24 cellular contexts compared by ENCODE assay signal in genomic region chr3:178137831-178138230, GRCh38.
DNase-seq lines count a peak whose midpoint lies in the region; ATAC-seq, FAIRE-seq and TF ChIP-seq lines count a peak whose summit lies in the region.
"Had no signal": no experiment of that assay in that cellular context is flagged by ENCODE, and none has a peak within 500 bp of the region (broad histone marks: within the 10 kb centered on the region; RNA-seq: fewer than 3 reads in every experiment).

No MANE protein-coding gene starts in this region.

- H3K27ac ChIP-seq in astrocyte (ENCODE audit: low read depth, low read length), result no peak overlapping the region
- no peak overlapping the region for H3K27ac ChIP-seq in colonic mucosa
- H3K27ac ChIP-seq: 22Rv1; A549; BLaER1 treated with 17β-estradiol and CSF1 and Interleukin-3, amounts not matched to agents 10 nM and 100 nM had no signal

- H3K4me3 ChIP-seq in astrocyte (ENCODE audit: insufficient read depth, low read depth, low read length) (no peak overlapping the region), fibroblast of villous mesenchyme (ENCODE audit: low read depth, low read length) (no peak overlapping the region), colonic mucosa (no peak overlapping the region)
- H3K4me3 ChIP-seq: A549; BLaER1 treated with 17β-estradiol and CSF1 and Interleukin-3, amounts not matched to agents 10 nM and 100 nM; GM23338; K562 had no signal

- no peaks in the 10 kb centered on the region for H3K4me1 ChIP-seq in astrocyte (ENCODE audit: insufficient read depth, low read length)
- no peaks in the 10 kb centered on the region for H3K4me1 ChIP-seq in colonic mucosa
- H3K4me1 ChIP-seq: BLaER1 treated with 17β-estradiol and CSF1 and Interleukin-3, amounts not matched to agents 10 nM and 100 nM had no signal

- H3K27me3 Mint-ChIP-seq in HFFc6 (ENCODE audit: insufficient read depth) (no peaks in the 10 kb centered on the region; the same call in 1 of the 2 replicates), astrocyte (ENCODE audit: low read depth, unreplicated experiment) (no peaks in the 10 kb centered on the region)
- H3K27me3 Mint-ChIP-seq: B cell had no signal

- ATAC-seq in HG02678 (IDR thresholded peaks at IDR 0.05; ENCODE audit: unreplicated experiment), result no peak
- ATAC-seq: A549; CD8-positive, alpha-beta T cell; GM23338; K562 had no signal

- H3K36me3 ChIP-seq in astrocyte (ENCODE audit: insufficient read depth, low read length) (no peaks in the 10 kb centered on the region), colonic mucosa (no peaks in the 10 kb centered on the region)
- H3K36me3 ChIP-seq: BLaER1 treated with 17β-estradiol and CSF1 and Interleukin-3, amounts not matched to agents 10 nM and 100 nM had no signal

- H3K4me1 Mint-ChIP-seq in HFFc6 (ENCODE audit: low read depth), result peaks cover 17% of the 10 kb centered on the region
- no peaks in the 10 kb centered on the region for H3K4me1 Mint-ChIP-seq in astrocyte (ENCODE audit: low read depth, unreplicated experiment)
- H3K4me1 Mint-ChIP-seq: B cell, GM23338 had no signal

- no peaks in the 10 kb centered on the region for H3K9me3 Mint-ChIP-seq in HFFc6
- H3K9me3 Mint-ChIP-seq in astrocyte (ENCODE audit: unreplicated experiment), result no peaks in the 10 kb centered on the region
- H3K9me3 Mint-ChIP-seq: CD8-positive, alpha-beta T cell; GM23338 had no signal

- H3K27ac Mint-ChIP-seq in HFFc6 (no peak overlapping the region), astrocyte (ENCODE audit: unreplicated experiment) (no peak overlapping the region)
- H3K27ac Mint-ChIP-seq: B cell; CD8-positive, alpha-beta T cell; GM23338 had no signal

- H3K36me3 Mint-ChIP-seq in HFFc6 (ENCODE audit: low read depth) (no peaks in the 10 kb centered on the region), astrocyte (ENCODE audit: low read depth, unreplicated experiment) (no peaks in the 10 kb centered on the region)
- H3K36me3 Mint-ChIP-seq: CD8-positive, alpha-beta T cell had no signal

- H3K9ac ChIP-seq in astrocyte (ENCODE audit: low read length) (no peak overlapping the region), colonic mucosa (ENCODE audit: low read depth in 2 of 2, low read length in 2 of 2) (no peak overlapping the region)
- H3K9ac ChIP-seq: BLaER1 treated with 17β-estradiol and CSF1 and Interleukin-3, amounts not matched to agents 10 nM and 100 nM had no signal

- H4K20me1 ChIP-seq in astrocyte (ENCODE audit: insufficient read depth, low read length), result no peaks in the 10 kb centered on the region
- H4K20me1 ChIP-seq: BLaER1 treated with 17β-estradiol and CSF1 and Interleukin-3, amounts not matched to agents 10 nM and 100 nM had no signal

- no peak overlapping the region for H2AFZ ChIP-seq in astrocyte (ENCODE audit: low read depth, low read length)

- peak; percentile 2 for DNase-seq in AG08395 (ENCODE audit: low spot score)
- no peak for DNase-seq in HFFc6
- DNase-seq in astrocyte (ENCODE audit: low read depth), result no peak
- DNase-seq in fibroblast of villous mesenchyme (ENCODE audit: low read depth), result peak; percentile 72
- DNase-seq in colonic mucosa, result no peak
- DNase-seq in NK-92 treated with Interleukin-12 subunit alpha and Interleukin-12 subunit beta, amount 100 ng/mL, for 24 hours (lab: John Stamatoyannopoulos, UW), result no peak
- DNase-seq: CD8-positive, alpha-beta T cell; COR-L47; DMS 273 treated with DMSO at 0.1 percent for 48 hours; DMS53; DND-41; HCEC 1CT had no signal

- peak overlapping the region; percentile 54 for H3K4me3 Mint-ChIP-seq in HFFc6
- H3K4me3 Mint-ChIP-seq in astrocyte (ENCODE audit: unreplicated experiment), result no peak overlapping the region
- H3K4me3 Mint-ChIP-seq: B cell; CD8-positive, alpha-beta T cell; GM23338 had no signal

- intact Hi-C loops in colonic mucosa (cut with DNase I), result no loop called here

- TF ChIP-seq CTCF in HFFc6 (IDR thresholded peaks at IDR 0.05) (no peak), astrocyte (IDR thresholded peaks at IDR 0.05; ENCODE audit: insufficient read depth, low read depth, low read length) (no peak), fibroblast of villous mesenchyme (IDR thresholded peaks at IDR 0.05; ENCODE audit: insufficient read depth, low read depth, low read length) (no peak), colonic mucosa (IDR thresholded peaks at IDR 0.05) (no peak)

- peak; percentile 37 for FAIRE-seq in astrocyte (lab: Jason Lieb, UNC)
- FAIRE-seq: A549, G401.6, GM12892, GM18507, H54, HTR-8/SVneo, K562 had no signal

- H3K27me3 ChIP-seq in astrocyte (ENCODE audit: insufficient read depth, low read length) (no peaks in the 10 kb centered on the region), colonic mucosa (no peaks in the 10 kb centered on the region)
- H3K27me3 ChIP-seq: BLaER1 treated with 17β-estradiol and CSF1 and Interleukin-3, amounts not matched to agents 10 nM and 100 nM had no signal

- H3K9me3 ChIP-seq in astrocyte (ENCODE audit: insufficient read depth, low read depth, low read length) (no peaks in the 10 kb centered on the region), colonic mucosa (no peaks in the 10 kb centered on the region)
- H3K9me3 ChIP-seq: A549 had no signal

- H3K4me2 ChIP-seq in astrocyte (ENCODE audit: low read length), result no peak overlapping the region
- H3K4me2 ChIP-seq: A549; BLaER1 treated with 17β-estradiol and CSF1 and Interleukin-3, amounts not matched to agents 10 nM and 100 nM; GM23338 had no signal

- no peaks in the 10 kb centered on the region for H3K79me2 ChIP-seq in astrocyte (ENCODE audit: insufficient read depth, low read length)

Comparison
In these comparisons a context has a peak if more than half of its experiments do, and no peak if none do; other contexts are left out.
1. DNase-seq: peak in AG08395 (single experiment) and fibroblast of villous mesenchyme (single experiment); none in HFFc6 (single experiment), astrocyte (single experiment), colonic mucosa (single experiment) and NK-92 treated with Interleukin-12 subunit alpha and Interleukin-12 subunit beta, amount 100 ng/mL, for 24 hours (single experiment).